In the genomic region with DNA sequence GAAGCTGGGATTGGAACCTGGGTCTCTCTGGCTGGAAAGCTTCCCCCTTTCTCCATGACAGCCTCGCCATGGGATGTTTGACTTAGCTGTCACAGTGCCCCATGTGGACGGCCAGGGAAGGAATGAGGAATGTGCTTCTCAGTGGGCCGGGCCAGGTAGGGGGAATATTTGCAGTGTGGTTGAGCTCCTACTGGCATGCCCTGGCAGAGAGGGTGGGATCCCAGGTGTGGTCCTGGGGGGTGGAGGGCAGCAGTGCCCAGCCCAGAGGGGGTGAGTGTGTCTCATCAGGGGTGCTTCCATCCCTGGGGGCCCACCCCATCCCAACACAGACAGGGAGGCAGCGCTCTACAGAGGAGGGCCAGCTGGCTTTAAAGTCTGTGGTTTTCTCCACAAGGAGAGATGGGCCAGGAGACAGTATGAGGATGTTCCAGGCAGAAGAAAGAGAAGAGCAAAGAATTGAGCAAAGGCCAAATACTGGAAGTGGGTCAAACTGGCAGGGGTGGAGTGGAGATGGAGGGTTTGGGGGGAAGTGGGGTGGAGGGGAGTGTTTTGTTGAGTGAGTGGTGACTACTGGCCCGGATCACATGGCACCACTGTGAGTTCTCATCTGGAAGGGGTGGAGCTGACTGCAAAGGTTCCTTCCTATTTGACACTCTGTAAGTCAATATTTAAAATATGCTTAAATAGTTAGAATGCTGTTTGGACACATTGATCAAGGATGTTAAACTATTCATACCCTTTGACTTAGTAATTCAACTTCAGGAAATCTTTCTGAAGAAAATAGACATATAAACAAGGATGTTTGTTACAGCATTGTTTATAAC, we compare ENCODE assay signal across 1 cellular context.
TF ChIP-seq lines count a peak whose summit lies in the region.

No MANE protein-coding gene starts in this region.

TF ChIP-seq in GM23338, 12 proteins besides CTCF, POLR2A, EP300 and RAD21 (continued from another document):
- TF ChIP-seq ETS1 (IDR thresholded peaks at IDR 0.05) (no peak), ZNF114 (CRISPR knock-in tag; IDR thresholded peaks at IDR 0.05) (no peak)
